Comparison of ENCODE assay signal across 27 cellular contexts in the genomic region with DNA sequence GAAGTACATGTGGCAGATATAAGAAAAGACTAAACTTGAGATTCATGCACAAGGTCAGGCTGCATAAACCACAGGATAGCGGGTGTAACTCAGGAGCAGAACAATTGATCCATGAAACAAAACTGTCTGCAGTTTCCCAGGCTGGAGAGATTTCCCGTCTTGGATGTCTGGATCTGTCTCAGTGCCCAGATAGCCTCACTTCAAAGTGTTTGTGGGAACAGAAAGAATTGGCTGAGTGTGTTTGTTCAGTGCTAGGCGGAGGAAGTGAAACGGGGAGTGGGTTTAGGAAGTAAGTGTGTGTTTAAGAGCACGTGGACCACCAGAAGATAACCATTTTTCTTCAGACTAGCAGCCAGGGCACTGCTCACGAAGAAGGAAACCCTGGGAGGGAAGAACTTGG. TPM values are rescaled to one million over a fixed set of nuclear protein-coding genes. Genes with fewer than 3 reads are reported as not detected.
DNase-seq lines count a peak whose midpoint lies in the region; ATAC-seq and TF ChIP-seq lines count a peak whose summit lies in the region.
"Had no signal": no experiment of that assay in that cellular context is flagged by ENCODE, and none has a peak within 500 bp of the region (broad histone marks: within the 10 kb centered on the region; RNA-seq: fewer than 3 reads in every experiment).

No MANE protein-coding gene starts in this region.

- H3K27ac Mint-ChIP-seq in activated B cell treated with CpG ODN at 0.5 μM for 24 hours = peak overlapping the region; percentile 37
- H3K27ac Mint-ChIP-seq in stimulated activated naive B cell treated with anti-CD40 and anti-IgM and Interleukin-4, amounts not matched to agents 10 μg/mL and 1 μg/mL and 100 μg/mL, for 72 hours = no peak overlapping the region
- H3K27ac Mint-ChIP-seq: HFFc6; T-helper 1 cell treated with Interleukin-12 subunit alpha and Interleukin-12 subunit beta and Interleukin-4 antibody, amounts not matched to agents 30 μg/mL and 1 μg/mL, for 36 hours had no signal

- DNase-seq in left ventricle myocardium inferior (no peak), right cardiac atrium (no peak), activated B cell treated with CpG ODN at 0.5 μM for 24 hours (no peak), kidney tubule cell (ENCODE audit: low spot score) (peak; percentile 28), NCI-H187 (lab: John Stamatoyannopoulos, UW) (no peak)
- no peak for DNase-seq in stimulated activated naive B cell treated with anti-CD40 and anti-IgM and Interleukin-4, amounts not matched to agents 10 μg/mL and 1 μg/mL and 100 μg/mL, for 72 hours
- no peak for DNase-seq in stimulated activated CD8-positive, alpha-beta memory T cell treated with anti-CD3 and anti-CD28 coated beads, Interleukin-4, amount 100 ng/mL, for 48 hours
- no peak for DNase-seq in activated T-cell treated with anti-CD3 and anti-CD28 coated beads, Interleukin-2, amount 50 U/mL, for 1 hour
- DNase-seq: activated CD4-positive, alpha-beta T cell treated with anti-CD3 and anti-CD28 coated beads, Interleukin-2, amount 50 U/mL, for 1 hour; cortex of kidney; DMS 273 treated with DMSO at 0.1 percent for 48 hours; foreskin keratinocyte; HFFc6; kidney; NCI-H1436 treated with DMSO at 0.1 percent for 48 hours; NCI-H2171 treated with DMSO at 0.1 percent for 48 hours; NCI-H69; PC-9; SJCRH30; spleen; stimulated activated CD4-positive, alpha-beta T cell treated with anti-CD3 and anti-CD28 coated beads, Interleukin-4, amount 100 ng/mL, for 4 hours had no signal

- 47% methylated on average over 6 of the region's 6 CpGs for WGBS in right cardiac atrium

- H3K9me3 Mint-ChIP-seq in activated B cell treated with CpG ODN at 0.5 μM for 24 hours = no peaks in the 10 kb centered on the region
- no peaks in the 10 kb centered on the region for H3K9me3 Mint-ChIP-seq in stimulated activated naive B cell treated with anti-CD40 and anti-IgM and Interleukin-4, amounts not matched to agents 10 μg/mL and 1 μg/mL and 100 μg/mL, for 72 hours
- H3K9me3 Mint-ChIP-seq: HFFc6; T-helper 1 cell treated with Interleukin-12 subunit alpha and Interleukin-12 subunit beta and Interleukin-4 antibody, amounts not matched to agents 30 μg/mL and 1 μg/mL, for 36 hours had no signal

- H3K4me1 ChIP-seq in left ventricle myocardium inferior (peaks cover 8% of the 10 kb centered on the region), right cardiac atrium (ENCODE audit: control insufficient read depth, insufficient read depth, low read length) (peaks cover 1% of the 10 kb centered on the region)
- H3K4me1 ChIP-seq: SJCRH30 had no signal

- H3K27ac ChIP-seq in left ventricle myocardium inferior (replicated peaks) = peak overlapping the region; percentile 56
- H3K27ac ChIP-seq in right cardiac atrium (ENCODE audit: low read length) = no peak overlapping the region
- H3K27ac ChIP-seq: epithelial cell of prostate, foreskin keratinocyte, PC-9, SJCRH30, suprapubic skin had no signal

- no peak for ATAC-seq in right cardiac atrium
- peak; percentile 37 for ATAC-seq in activated B cell treated with CpG ODN at 0.5 μM for 24 hours (ENCODE audit: low read depth)
- peak; percentile 62 to 69 for ATAC-seq in stimulated activated naive B cell treated with anti-CD40 and anti-IgM and Interleukin-4, amounts not matched to agents 10 μg/mL and 1 μg/mL and 100 μg/mL, for 72 hours (replicated peaks)
- ATAC-seq: foreskin keratinocyte had no signal

- H3K4me3 ChIP-seq in left ventricle myocardium inferior (no peak overlapping the region), right cardiac atrium (ENCODE audit: low read length) (no peak overlapping the region)
- H3K4me3 ChIP-seq: PC-9, SJCRH30, spleen, suprapubic skin had no signal

- H3K27me3 Mint-ChIP-seq in activated B cell treated with CpG ODN at 0.5 μM for 24 hours = peaks cover 2% of the 10 kb centered on the region
- no peaks in the 10 kb centered on the region for H3K27me3 Mint-ChIP-seq in stimulated activated naive B cell treated with anti-CD40 and anti-IgM and Interleukin-4, amounts not matched to agents 10 μg/mL and 1 μg/mL and 100 μg/mL, for 72 hours

- peaks cover 27% of the 10 kb centered on the region for H3K4me1 Mint-ChIP-seq in activated B cell treated with CpG ODN at 0.5 μM for 24 hours
- peaks cover 16 to 21% of the 10 kb centered on the region in 2 donors for H3K4me1 Mint-ChIP-seq in stimulated activated naive B cell treated with anti-CD40 and anti-IgM and Interleukin-4, amounts not matched to agents 10 μg/mL and 1 μg/mL and 100 μg/mL, for 72 hours

- no peaks in the 10 kb centered on the region for H3K36me3 ChIP-seq in left ventricle myocardium inferior
- H3K36me3 ChIP-seq: SJCRH30, spleen, suprapubic skin had no signal

- H3K36me3 Mint-ChIP-seq in activated B cell treated with CpG ODN at 0.5 μM for 24 hours (ENCODE audit: low read depth) = no peaks in the 10 kb centered on the region
- H3K36me3 Mint-ChIP-seq in stimulated activated naive B cell treated with anti-CD40 and anti-IgM and Interleukin-4, amounts not matched to agents 10 μg/mL and 1 μg/mL and 100 μg/mL, for 72 hours = no peaks in the 10 kb centered on the region
- H3K36me3 Mint-ChIP-seq: CD14-positive monocyte had no signal

- POLR2A ChIA-PET in activated B cell treated with CpG ODN at 0.5 μM for 24 hours (lab: Charles Lee) = no interaction called here

- no peak for TF ChIP-seq CTCF in left ventricle myocardium inferior (IDR thresholded peaks at IDR 0.05; ENCODE audit: borderline replicate concordance)
- TF ChIP-seq CTCF in activated B cell treated with CpG ODN at 0.5 μM for 24 hours (IDR thresholded peaks at IDR 0.05) = no peak

- H3K27me3 ChIP-seq in left ventricle myocardium inferior (ENCODE audit: low read depth) (no peaks in the 10 kb centered on the region), right cardiac atrium (ENCODE audit: control insufficient read depth, insufficient read depth) (no peaks in the 10 kb centered on the region)
- H3K27me3 ChIP-seq: foreskin keratinocyte, SJCRH30, spleen, suprapubic skin had no signal

- intact Hi-C loops in left ventricle myocardium inferior (cut with micrococcal nuclease) (no loop called here), right cardiac atrium (cut with DNase I) (no loop called here), activated B cell treated with CpG ODN at 0.5 μM for 24 hours (cut with micrococcal nuclease) (loop anchor here (1.0 kb wide), 1 partner anchor 105 kb away; no protein-coding TSS in a partner anchor)

- H3K4me3 Mint-ChIP-seq in activated B cell treated with CpG ODN at 0.5 μM for 24 hours = peak overlapping the region; percentile 39
- H3K4me3 Mint-ChIP-seq in stimulated activated naive B cell treated with anti-CD40 and anti-IgM and Interleukin-4, amounts not matched to agents 10 μg/mL and 1 μg/mL and 100 μg/mL, for 72 hours = peak overlapping the region in 1 of 2 donors; percentile 1
- H3K4me3 Mint-ChIP-seq: HFFc6; T-helper 1 cell treated with Interleukin-12 subunit alpha and Interleukin-12 subunit beta and Interleukin-4 antibody, amounts not matched to agents 30 μg/mL and 1 μg/mL, for 36 hours had no signal

- H3K9me3 ChIP-seq in left ventricle myocardium inferior (replicated peaks) = no peaks in the 10 kb centered on the region
- no peaks in the 10 kb centered on the region for H3K9me3 ChIP-seq in right cardiac atrium (ENCODE audit: control insufficient read depth, low read length)
- H3K9me3 ChIP-seq: SJCRH30, spleen, suprapubic skin had no signal

- CTCF ChIA-PET in activated B cell treated with CpG ODN at 0.5 μM for 24 hours (lab: Charles Lee) = no interaction called here

RNA-seq across cellular contexts. Expression of a gene that starts 1.4 kb away (rescaled TPM):
- total RNA-seq in left ventricle myocardium inferior = not detected
- under 1 TPM in 3 of 4 donors, not detected in 1; 0.21 to 0.31 (median 0.26) TPM for total RNA-seq in right cardiac atrium
- not detected for polyA plus RNA-seq in right cardiac atrium
- total RNA-seq in activated B cell treated with CpG ODN at 0.5 μM for 24 hours = 0.32 and 0.73 TPM in 2 replicates
- total RNA-seq: bronchial epithelial cell, PC-9, SJCRH30, suprapubic skin had no signal
- polyA plus RNA-seq: CD14-positive monocyte, neural cell, spleen had no signal

RNA-seq across cellular contexts. Expression of a gene that starts 34.7 kb away (rescaled TPM):
- 6.4 TPM for total RNA-seq in left ventricle myocardium inferior
- total RNA-seq in right cardiac atrium = 10 to 100 TPM in 1 of 4 donors, 1 to 10 TPM in 3; 6.2 to 17.2 (median 7.2) TPM
- polyA plus RNA-seq in right cardiac atrium = 8.6 TPM
- total RNA-seq in activated B cell treated with CpG ODN at 0.5 μM for 24 hours = 87.2 and 88.0 TPM in 2 replicates

RNA-seq across cellular contexts. Expression of a gene that starts 42.7 kb away (rescaled TPM):
- 19.7 TPM for total RNA-seq in left ventricle myocardium inferior
- 10 to 100 TPM; 16.2 to 23.7 (median 23.4) TPM for total RNA-seq in right cardiac atrium
- 21.0 TPM for polyA plus RNA-seq in right cardiac atrium
- 84.8 and 87.3 TPM in 2 replicates for total RNA-seq in activated B cell treated with CpG ODN at 0.5 μM for 24 hours

RNA-seq across cellular contexts. Expression of a gene that starts 48.9 kb away (rescaled TPM):
- total RNA-seq in left ventricle myocardium inferior (75.0 TPM), right cardiac atrium (10 to 100 TPM; 71.5 to 95.2 (median 90.3) TPM), activated B cell treated with CpG ODN at 0.5 μM for 24 hours (215 and 231 TPM in 2 replicates)
- polyA plus RNA-seq in right cardiac atrium = 75.8 TPM

RNA-seq across cellular contexts. Expression of a gene that starts 49.3 kb away (rescaled TPM):
- total RNA-seq in left ventricle myocardium inferior (19.4 TPM), right cardiac atrium (10 to 100 TPM; 17.6 to 21.9 (median 19.5) TPM), activated B cell treated with CpG ODN at 0.5 μM for 24 hours (98.3 and 112 TPM in 2 replicates)
- 18.1 TPM for polyA plus RNA-seq in right cardiac atrium

Comparison
In these comparisons a context has a peak if more than half of its experiments do, and no peak if none do; other contexts are left out.
1. ATAC-seq: peak in activated B cell treated with CpG ODN at 0.5 μM for 24 hours (single experiment) and stimulated activated naive B cell treated with anti-CD40 and anti-IgM and Interleukin-4, amounts not matched to agents 10 μg/mL and 1 μg/mL and 100 μg/mL, for 72 hours (2 of 2); none in right cardiac atrium (0 of 2).